In the genomic region with DNA sequence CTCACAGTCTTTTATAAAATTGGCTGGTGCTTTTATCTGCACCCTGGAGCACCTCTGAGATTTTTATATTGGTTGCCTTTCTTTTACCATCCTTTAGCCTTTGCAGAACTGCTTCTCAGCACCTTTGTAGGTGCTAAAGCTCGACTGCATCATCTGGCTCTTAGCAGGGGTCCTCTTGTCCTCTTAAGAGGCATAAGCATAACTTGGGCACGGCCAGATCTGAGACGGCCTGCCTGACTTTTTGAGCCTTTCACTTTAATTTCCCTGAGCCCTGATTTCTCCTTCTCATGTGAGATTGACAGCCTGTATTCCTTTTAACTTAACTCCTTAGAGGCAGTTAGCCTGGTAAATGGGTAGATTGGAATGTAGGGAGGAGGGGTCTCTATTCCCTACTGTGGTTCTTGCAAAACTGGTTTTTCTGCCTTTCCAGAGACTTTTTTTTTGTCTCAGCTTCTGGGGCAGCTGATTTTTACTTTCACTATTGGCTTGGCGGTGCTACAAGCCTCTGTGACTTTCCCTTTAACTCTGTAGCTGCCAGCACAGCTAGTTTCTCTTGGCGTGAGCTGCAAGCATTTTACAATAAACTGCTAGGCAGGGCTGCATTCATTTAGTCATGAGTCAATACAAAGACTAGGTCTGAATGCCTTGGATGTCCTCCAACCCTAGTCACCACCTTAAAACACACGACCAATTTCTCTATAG, we compare ENCODE assay signal across 8 cellular contexts. TPM values are rescaled to one million over a fixed set of nuclear protein-coding genes. Genes with fewer than 3 reads are reported as not detected.
DNase-seq lines count a peak whose midpoint lies in the region; ATAC-seq and TF ChIP-seq lines count a peak whose summit lies in the region.

No MANE protein-coding gene starts in this region.

- peaks cover 22% of the 10 kb centered on the region for H3K9me3 Mint-ChIP-seq in activated T-cell treated with anti-CD3 and anti-CD28 coated beads, Interleukin-2, amount 50 U/mL, for 24 hours

- H3K27me3 ChIP-seq in rectal smooth muscle tissue (ENCODE audit: control insufficient read depth, insufficient read depth, low read length) = no peaks in the 10 kb centered on the region

- peak; percentile 44 for DNase-seq in GM12865 (ENCODE audit: low read depth)
- peak; percentile 1 for DNase-seq in LHCN-M2 (ENCODE audit: low read depth)
- DNase-seq in activated T-cell treated with anti-CD3 and anti-CD28 coated beads, Interleukin-2, amount 50 U/mL, for 24 hours = no peak
- DNase-seq in left cardiac atrium = no peak
- no peak for DNase-seq in 8988T
- no peak for DNase-seq in MV-4-11 (lab: John Stamatoyannopoulos, UW)

- H3K27ac Mint-ChIP-seq in activated T-cell treated with anti-CD3 and anti-CD28 coated beads, Interleukin-2, amount 50 U/mL, for 24 hours = peak overlapping the region; percentile 60

- H3K27me3 Mint-ChIP-seq in activated T-cell treated with anti-CD3 and anti-CD28 coated beads, Interleukin-2, amount 50 U/mL, for 24 hours = peaks cover 3% of the 10 kb centered on the region

- H3K36me3 ChIP-seq in rectal smooth muscle tissue (ENCODE audit: control insufficient read depth, insufficient read depth, low read length) = no peaks in the 10 kb centered on the region

- H3K4me3 ChIP-seq in GM12865 (ENCODE audit: low read depth, low read length) (peak overlapping the region; percentile 46), rectal smooth muscle tissue (ENCODE audit: low read length) (peak overlapping the region; percentile 77)

- ATAC-seq in GM21737 (IDR thresholded peaks at IDR 0.05; ENCODE audit: unreplicated experiment) (peak; percentile 77), left cardiac atrium (peak; percentile 78 to 83)

- peak overlapping the region; percentile 52 for H3K9ac ChIP-seq in rectal smooth muscle tissue (ENCODE audit: low read length)

- intact Hi-C loops in left cardiac atrium (cut with DNase I) = no loop called here

- peaks cover 2% of the 10 kb centered on the region for H3K36me3 Mint-ChIP-seq in activated T-cell treated with anti-CD3 and anti-CD28 coated beads, Interleukin-2, amount 50 U/mL, for 24 hours (ENCODE audit: low read depth)

- no peak for TF ChIP-seq CTCF in GM12865 (IDR thresholded peaks at IDR 0.05; ENCODE audit: insufficient read depth, low read depth, low read length, missing control alignments)

- peak overlapping the region; percentile 67 for H3K27ac ChIP-seq in rectal smooth muscle tissue (ENCODE audit: low read depth, low read length)

- peaks cover 6% of the 10 kb centered on the region for H3K4me1 ChIP-seq in rectal smooth muscle tissue (ENCODE audit: control insufficient read depth, insufficient read depth, low read length)

- H3K4me1 Mint-ChIP-seq in activated T-cell treated with anti-CD3 and anti-CD28 coated beads, Interleukin-2, amount 50 U/mL, for 24 hours (ENCODE audit: low read depth) = peaks cover 22% of the 10 kb centered on the region

- H3K4me3 Mint-ChIP-seq in activated T-cell treated with anti-CD3 and anti-CD28 coated beads, Interleukin-2, amount 50 U/mL, for 24 hours = peak overlapping the region; percentile 75

RNA-seq across cellular contexts. Expression of a gene that starts 24.0 kb away (rescaled TPM):
- total RNA-seq in LHCN-M2 (2014; rRNA removed) (not detected in 2 replicates), left cardiac atrium (not detected)
- polyA plus RNA-seq in LHCN-M2 (2012) = not detected

Comparison
In these comparisons a context has a peak if more than half of its experiments do, and no peak if none do; other contexts are left out.
1. DNase-seq: peak in GM12865 (single experiment) and LHCN-M2 (single experiment); none in activated T-cell treated with anti-CD3 and anti-CD28 coated beads, Interleukin-2, amount 50 U/mL, for 24 hours (single experiment), left cardiac atrium (single experiment), 8988T (single experiment) and MV-4-11 (single experiment).